In genomic region chr15:41506796-41507341, GRCh38 we compare ENCODE assay signal across 11 cellular contexts. TPM values are rescaled to one million over a fixed set of nuclear protein-coding genes. Genes with fewer than 3 reads are reported as not detected.
A peak's percentile ranks its signal among the peaks of the same experiment; 100 is the strongest.
DNase-seq lines count a peak whose midpoint lies in the region; ATAC-seq and TF ChIP-seq lines count a peak whose summit lies in the region.
"Had no signal": no experiment of that assay in that cellular context is flagged by ENCODE, and none has a peak within 500 bp of the region (broad histone marks: within the 10 kb centered on the region; RNA-seq: fewer than 3 reads in every experiment).

No MANE protein-coding gene starts in this region.

- H3K9me3 Mint-ChIP-seq in endothelial cell (ENCODE audit: unreplicated experiment) = no peaks in the 10 kb centered on the region
- no peaks in the 10 kb centered on the region for H3K9me3 Mint-ChIP-seq in activated T-cell treated with anti-CD3 and anti-CD28 coated beads, Interleukin-2, amount 50 U/mL, for 4 hours
- H3K9me3 Mint-ChIP-seq: dendritic cell treated with granulocyte-macrophage colony-stimulating factor and Interleukin-4, amounts not matched to agents 40 ng/mL and 50 ng/mL, for 4 days had no signal

- DNase-seq in endothelial cell (ENCODE audit: low spot score) = no peak
- no peak for DNase-seq in activated T-cell treated with anti-CD3 and anti-CD28 coated beads, Interleukin-2, amount 50 U/mL, for 4 hours
- DNase-seq in midbrain (lab: John Stamatoyannopoulos, UW) = no peak
- DNase-seq: activated T-cell treated with anti-CD3 and anti-CD28 coated beads for 4 hours, NCI-H226, SHP77 had no signal

- no peak overlapping the region for H3K27ac Mint-ChIP-seq in endothelial cell (ENCODE audit: unreplicated experiment)
- H3K27ac Mint-ChIP-seq: dendritic cell treated with granulocyte-macrophage colony-stimulating factor and Interleukin-4, amounts not matched to agents 40 ng/mL and 50 ng/mL, for 4 days had no signal

- peaks cover 6% of the 10 kb centered on the region for H3K36me3 Mint-ChIP-seq in endothelial cell (ENCODE audit: low read depth, unreplicated experiment)
- H3K36me3 Mint-ChIP-seq in activated T-cell treated with anti-CD3 and anti-CD28 coated beads, Interleukin-2, amount 50 U/mL, for 4 hours (ENCODE audit: insufficient read depth) = no peaks in the 10 kb centered on the region

- H3K27me3 Mint-ChIP-seq in endothelial cell (ENCODE audit: unreplicated experiment) = peaks cover 24% of the 10 kb centered on the region
- H3K27me3 Mint-ChIP-seq in activated T-cell treated with anti-CD3 and anti-CD28 coated beads, Interleukin-2, amount 50 U/mL, for 4 hours (ENCODE audit: low read depth) = peaks cover 17% of the 10 kb centered on the region

- 0 out of 3 replicates have a peak, but pooled peaks have one; percentile 8 for TF ChIP-seq CTCF in GM12872 (IDR thresholded peaks at IDR 0.05; ENCODE audit: insufficient read depth, low read depth, low read length)
- TF ChIP-seq CTCF in LNCAP (IDR thresholded peaks at IDR 0.05) = peak; percentile 34; the same call in 1 of the 2 replicates
- TF ChIP-seq CTCF in endothelial cell (IDR thresholded peaks at IDR 0.05; ENCODE audit: unreplicated experiment) = no peak

- H3K4me1 Mint-ChIP-seq in endothelial cell (ENCODE audit: unreplicated experiment) = peaks cover 6% of the 10 kb centered on the region
- H3K4me1 Mint-ChIP-seq in activated T-cell treated with anti-CD3 and anti-CD28 coated beads, Interleukin-2, amount 50 U/mL, for 4 hours (ENCODE audit: low read depth) = peaks cover 10% of the 10 kb centered on the region

- ATAC-seq in activated T-cell treated with anti-CD3 and anti-CD28 coated beads, Interleukin-2, amount 50 U/mL, for 4 hours = no peak
- no peak for ATAC-seq in HG02938 (IDR thresholded peaks at IDR 0.05; ENCODE audit: unreplicated experiment)
- ATAC-seq: mucosa of descending colon had no signal

- H3K4me3 Mint-ChIP-seq in endothelial cell (ENCODE audit: unreplicated experiment) = peak overlapping the region; percentile 59
- no peak overlapping the region for H3K4me3 Mint-ChIP-seq in activated T-cell treated with anti-CD3 and anti-CD28 coated beads, Interleukin-2, amount 50 U/mL, for 4 hours
- H3K4me3 Mint-ChIP-seq: dendritic cell treated with granulocyte-macrophage colony-stimulating factor and Interleukin-4, amounts not matched to agents 40 ng/mL and 50 ng/mL, for 4 days had no signal

RNA-seq across cellular contexts. Expression of gene LTK, which starts 6.8 kb away (rescaled TPM):
- total RNA-seq in endothelial cell (ENCODE audit: unreplicated experiment) = 25.7 TPM
- total RNA-seq in activated T-cell treated with anti-CD3 and anti-CD28 coated beads, Interleukin-2, amount 50 U/mL, for 4 hours = under 1 TPM; 0.11 to 0.24 (median 0.23) TPM

RNA-seq across cellular contexts. Expression of gene ITPKA, which starts 13.2 kb away (rescaled TPM):
- total RNA-seq in endothelial cell (ENCODE audit: unreplicated experiment) = 4.2 TPM
- total RNA-seq in activated T-cell treated with anti-CD3 and anti-CD28 coated beads, Interleukin-2, amount 50 U/mL, for 4 hours = under 1 TPM; 0.20 to 0.47 (median 0.27) TPM

RNA-seq across cellular contexts. Expression of gene RPAP1, which starts 37.2 kb away (rescaled TPM):
- total RNA-seq in endothelial cell (ENCODE audit: unreplicated experiment) = 41.2 TPM
- 10 to 100 TPM; 63.6 to 70.4 (median 66.2) TPM for total RNA-seq in activated T-cell treated with anti-CD3 and anti-CD28 coated beads, Interleukin-2, amount 50 U/mL, for 4 hours

RNA-seq across cellular contexts. Expression of gene TYRO3, which starts 52.1 kb away (rescaled TPM):
- 115 TPM for total RNA-seq in endothelial cell (ENCODE audit: unreplicated experiment)
- total RNA-seq in activated T-cell treated with anti-CD3 and anti-CD28 coated beads, Interleukin-2, amount 50 U/mL, for 4 hours = 1 to 10 TPM; 2.2 to 2.9 (median 2.3) TPM

Comparison
In these comparisons a context has a peak if more than half of its experiments do, and no peak if none do; other contexts are left out.
1. RNA of gene LTK, which starts 6.8 kb away (total RNA-seq): 25.7 TPM in endothelial cell (single experiment); 0.11 to 0.24 TPM in activated T-cell treated with anti-CD3 and anti-CD28 coated beads, Interleukin-2, amount 50 U/mL, for 4 hours; every median in the first group is over 10 times any median in the second.